19 cellular contexts compared by ENCODE assay signal in genomic region chr16:672851-673250, GRCh38. TPM values are rescaled to one million over a fixed set of nuclear protein-coding genes. Genes with fewer than 3 reads are reported as not detected.
DNase-seq lines count a peak whose midpoint lies in the region; ATAC-seq, FAIRE-seq and TF ChIP-seq lines count a peak whose summit lies in the region.
"Had no signal": no experiment of that assay in that cellular context is flagged by ENCODE, and none has a peak within 500 bp of the region (broad histone marks: within the 10 kb centered on the region; RNA-seq: fewer than 3 reads in every experiment).

No MANE protein-coding gene starts in this region.

- H3K4me2 ChIP-seq in K562 (ENCODE audit: insufficient read depth, low read length) (no peak overlapping the region), neuronal stem cell (ENCODE audit: insufficient read depth, low read length, poor library complexity, severe bottlenecking) (no peak overlapping the region)
- H3K4me2 ChIP-seq: A549 had no signal

- H3K9me3 ChIP-seq in HEK293 (ENCODE audit: control insufficient read depth, insufficient read depth, low read depth, low read length) (no peaks in the 10 kb centered on the region), K562 (replicated peaks; ENCODE audit: control insufficient read depth, insufficient read depth, low read depth, low read length) (no peaks in the 10 kb centered on the region), neuronal stem cell (replicated peaks in 1 of 2; ENCODE audit: control insufficient read depth in 2 of 2, insufficient read depth in 1 of 2, low read depth in 1 of 2, low read length in 2 of 2) (no peaks in the 10 kb centered on the region)
- H3K9me3 ChIP-seq: A549, Caco-2, HAP-1 had no signal

- no peak for TF ChIP-seq RAD21 in K562 (CRISPR knock-in tag; conservative IDR thresholded peaks at IDR 0.05 in 1 of 2, IDR thresholded peaks at IDR 0.05 in 1 of 2)

- no peak overlapping the region for H2BK120ac ChIP-seq in neuronal stem cell (ENCODE audit: low read depth, low read length)

- H3K4me3 ChIP-seq in HEK293 (ENCODE audit: low read depth, low read length) (no peak overlapping the region), K562 (no peak overlapping the region), neuronal stem cell (ENCODE audit: low read length in 2 of 2) (no peak overlapping the region)
- H3K4me3 ChIP-seq: A549, GM23248, HAP-1 had no signal

- ATAC-seq in K562 (no peak), HG03159 (IDR thresholded peaks at IDR 0.05; ENCODE audit: unreplicated experiment) (no peak)
- no peak for ATAC-seq in stimulated activated naive CD8-positive, alpha-beta T cell treated with anti-CD3 and anti-CD28 coated beads, Interleukin-15, Interleukin-2, amounts not matched to agents 100 U/mL and 50 U/mL, for 24 hours
- ATAC-seq: A549 had no signal

- CTCF ChIA-PET in HEK293 (lab: Yijun Ruan, JAX) (no interaction called here), K562 (lab: Yijun Ruan, JAX; ENCODE audit: low intra/inter-chr PET ratio) (interaction anchor here (0.6 kb wide), 1 partner anchor 94 kb away, joined by 3 read pairs; no protein-coding TSS in a partner anchor)

- no peak overlapping the region for H4K91ac ChIP-seq in neuronal stem cell (ENCODE audit: low read depth, low read length, poor library complexity)

- H3K9me1 ChIP-seq in K562 (ENCODE audit: control insufficient read depth, insufficient read depth, low read length): no peaks in the 10 kb centered on the region

- H4K20me1 ChIP-seq in K562 (replicated peaks; ENCODE audit: control insufficient read depth, insufficient read depth, low read length): 0 out of 2 replicates have a peak, but pooled peaks cover 4% of the 10 kb centered on the region

- H3K27ac ChIP-seq in 22Rv1: peak overlapping the region; percentile 82
- H3K27ac ChIP-seq in HEK293 (ENCODE audit: extremely low read depth, low read depth, low read length): no peak overlapping the region
- H3K27ac ChIP-seq in K562 (ENCODE audit: extremely low read depth, low read depth, low read length): no peak overlapping the region
- no peak overlapping the region for H3K27ac ChIP-seq in neuronal stem cell (replicated peaks; ENCODE audit: low read length)
- H3K27ac ChIP-seq: C4-2B, GM23248 had no signal

- no peak for TF ChIP-seq EP300 in K562 (IDR thresholded peaks at IDR 0.05; ENCODE audit: low read length)

- H3K79me2 ChIP-seq in K562 (ENCODE audit: control insufficient read depth, insufficient read depth, low read length): peaks cover 28% of the 10 kb centered on the region

- DNase-seq in K562 (ENCODE audit: extremely low read depth in 1 of 4, low spot score in 3 of 4) (no peak), neuronal stem cell (ENCODE audit: low spot score) (no peak), hypothalamus (lab: John Stamatoyannopoulos, UW) (no peak)
- no peak for DNase-seq in stimulated activated naive CD8-positive, alpha-beta T cell treated with anti-CD3 and anti-CD28 coated beads, Interleukin-15, Interleukin-2, amounts not matched to agents 100 U/mL and 50 U/mL, for 24 hours
- DNase-seq: AML-193; Caco-2; CD4-positive, alpha-beta T cell; GM23248 had no signal

- H3K9ac ChIP-seq in K562 (ENCODE audit: insufficient read depth in 1 of 2, low read depth in 2 of 2, low read length in 2 of 2) (peak overlapping the region in 1 of 2 experiments; percentile 61; a peak in 1 of 4 replicates), neuronal stem cell (ENCODE audit: low read depth, low read length, poor library complexity) (no peak overlapping the region)
- H3K9ac ChIP-seq: GM23248 had no signal

- no peak overlapping the region for H4K8ac ChIP-seq in neuronal stem cell (ENCODE audit: low read depth, low read length)

- H3K27me3 ChIP-seq in K562 (ENCODE audit: control insufficient read depth in 2 of 2, insufficient read depth in 2 of 2, low read length in 2 of 2) (no peaks in the 10 kb centered on the region), neuronal stem cell (ENCODE audit: control insufficient read depth in 3 of 3, insufficient read depth in 3 of 3, low read depth in 1 of 3, low read length in 3 of 3) (peaks cover 0 to 14% (median 0%) of the 10 kb centered on the region in 3 experiments)

- no peaks in the 10 kb centered on the region for H3K4me1 ChIP-seq in HEK293 (ENCODE audit: control insufficient read depth, insufficient read depth, low read length)
- H3K4me1 ChIP-seq in K562 (replicated peaks in 1 of 2; ENCODE audit: control insufficient read depth in 2 of 2, insufficient read depth in 2 of 2, low read length in 2 of 2): peaks cover 19 to 98% of the 10 kb centered on the region in 2 experiments
- H3K4me1 ChIP-seq in neuronal stem cell (ENCODE audit: control insufficient read depth in 2 of 2, insufficient read depth in 1 of 2, low read depth in 1 of 2, low read length in 2 of 2): peaks cover 2 to 13% of the 10 kb centered on the region in 2 donors
- H3K4me1 ChIP-seq: Caco-2 had no signal

- no peak for FAIRE-seq in K562 (lab: Jason Lieb, UNC)
- FAIRE-seq: A549, D721Med, G401.6, GM12892, GM18507, HTR-8/SVneo had no signal

- H3K14ac ChIP-seq in neuronal stem cell (ENCODE audit: low read length): no peak overlapping the region

- no peak overlapping the region for H2BK15ac ChIP-seq in neuronal stem cell (ENCODE audit: low read length)

- H2AK5ac ChIP-seq in neuronal stem cell (ENCODE audit: low read depth, low read length): no peak overlapping the region

- in situ Hi-C loops in K562 (cut with MboI): loop anchor here (10.0 kb wide), 1 partner anchor 278 kb away; the partner anchor contains the start of gene NME4

- no peak overlapping the region for H3K18ac ChIP-seq in neuronal stem cell (ENCODE audit: low read length)

- H3K23ac ChIP-seq in neuronal stem cell (ENCODE audit: low read depth, low read length, poor library complexity): peak overlapping the region; percentile 65

- intact Hi-C loops in K562 (cut with micrococcal nuclease): no loop called here

- H3K4ac ChIP-seq in neuronal stem cell (ENCODE audit: low read length): no peak overlapping the region

- no peak for TF ChIP-seq POLR2A in K562 (conservative IDR thresholded peaks at IDR 0.05)

- POLR2A ChIA-PET in HEK293 (lab: Yijun Ruan, JAX): interaction anchor here (1.3 to 6.7 kb wide), 2 partner anchors 8 to 17 kb away, joined by 3 to 57 read pairs; partner anchors contain the start of genes STUB1 and WDR24
- POLR2A ChIA-PET in K562 (lab: Yijun Ruan, JAX): interaction anchor here (0.7 to 1.6 kb wide), 5 partner anchors 10 to 106 kb away, joined by 3 to 5 read pairs (median 3); partner anchors contain the start of gene NHLRC4

- over 99% methylated on average over 19 of the region's 21 CpGs for WGBS in K562 (ENCODE audit: insufficient coverage, low coverage, missing lambda C conversion rate)
- WGBS in neuronal stem cell (ENCODE audit: extremely low coverage in 2 of 2, insufficient read length in 2 of 2, insufficient replicate concordance in 1 of 2), 2 donors: no CpG with 5 or more reads among the region's 21 CpGs

- H2AFZ ChIP-seq in K562 (ENCODE audit: low read depth, low read length) (no peak overlapping the region), neuronal stem cell (ENCODE audit: low read length) (no peak overlapping the region)
- H2AFZ ChIP-seq: GM23248 had no signal

- H2BK12ac ChIP-seq in neuronal stem cell (ENCODE audit: low read length): no peak overlapping the region

- H3K79me1 ChIP-seq in neuronal stem cell (ENCODE audit: low read depth, low read length): peaks cover 29% of the 10 kb centered on the region

- TF ChIP-seq CTCF in 22Rv1 (IDR thresholded peaks at IDR 0.05) (no peak), HEK293 (tag by site-specific recombination; IDR thresholded peaks at IDR 0.05) (no peak), K562 (IDR thresholded peaks at IDR 0.05 in 2 of 3, conservative IDR thresholded peaks at IDR 0.05 in 1 of 3; ENCODE audit: insufficient read depth in 2 of 3, low read depth in 1 of 3, low read length in 3 of 3) (no peak)

- no peak overlapping the region for H2BK5ac ChIP-seq in neuronal stem cell (ENCODE audit: low read length)

- peaks cover 0 to 65% of the 10 kb centered on the region in 2 experiments; a peak in 1 of 3 replicates for H3K36me3 ChIP-seq in HEK293 (ENCODE audit: control insufficient read depth in 2 of 2, insufficient read depth in 1 of 2, low read length in 2 of 2)
- peaks cover 63% of the 10 kb centered on the region for H3K36me3 ChIP-seq in K562 (ENCODE audit: control insufficient read depth, insufficient read depth, low read length)
- peaks cover 37 to 57% of the 10 kb centered on the region in 2 donors for H3K36me3 ChIP-seq in neuronal stem cell (replicated peaks in 1 of 2; ENCODE audit: control insufficient read depth in 2 of 2, insufficient read depth in 2 of 2, low read length in 2 of 2)

- BruUV-seq in K562 (replicated peaks; lab: Mats Ljungman, UMichigan): no TSS peak

RNA-seq across cellular contexts. Expression of gene RHBDL1, which starts 2.6 kb away (rescaled TPM):
- 4.0 and 18.2 TPM in 2 replicates for total RNA-seq in K562 (2011; cell fraction: chromatin; rRNA removed; ENCODE audit: low replicate concordance)
- total RNA-seq in K562 (2011; cell fraction: nucleolus; rRNA removed): 16.8 and 19.9 TPM in 2 replicates
- total RNA-seq in K562 (2011; cell fraction: nucleoplasm; rRNA removed): 6.3 and 7.2 TPM in 2 replicates
- total RNA-seq in K562 (2014; rRNA removed): 2.7 and 3.9 TPM in 2 replicates
- 0.11 TPM in 1 of 2 replicates, not detected in the other for total RNA-seq in K562 (2014; rRNA removed; fragmentation: Illumina TruSeq; extraction: Trizol)
- total RNA-seq in K562 (2015; rRNA removed; fragmentation: Illumina TruSeq; extraction: Trizol): 0.79 and 0.94 TPM in 2 replicates
- total RNA-seq in K562 (2021): 3.6 and 4.0 TPM in 2 replicates
- polyA plus RNA-seq in K562 (2011; rRNA removed): 1.7 and 3.5 TPM in 2 replicates
- 2.9 and 8.6 TPM in 2 replicates for polyA plus RNA-seq in K562 (2011; cell fraction: cytosol; rRNA removed)
- 36.3 and 53.0 TPM in 2 replicates for polyA plus RNA-seq in K562 (2011; cell fraction: nucleus; rRNA removed)
- 2.4 and 6.7 TPM in 2 replicates for polyA plus RNA-seq in K562 (2012)
- polyA plus RNA-seq in K562 (2014; fragmentation: Illumina TruSeq; extraction: Trizol): 0.55 and 1.1 TPM in 2 replicates
- under 1 TPM in 1 of 2 experiments, not detected in 1; 0.03 TPM for polyA plus RNA-seq in K562 (2014; fragmentation: Nextera tagmentation; extraction: Ambion mirVana)
- polyA plus RNA-seq in K562 (2014; rRNA removed): 3.4 and 5.6 TPM in 2 replicates
- 0.15 and 0.39 TPM in 2 replicates for polyA minus RNA-seq in K562 (2011; rRNA and poly(A)+ RNA removed)
- polyA minus RNA-seq in K562 (2011; cell fraction: cytosol; rRNA and poly(A)+ RNA removed): 1.2 TPM in 1 of 2 replicates, not detected in the other
- 3.2 and 5.4 TPM in 2 replicates for polyA minus RNA-seq in K562 (2011; cell fraction: nucleus; rRNA and poly(A)+ RNA removed)
- polyA plus RNA-seq in neuronal stem cell (2013, experiment 1 of 2): 2.2 TPM
- 1.8 TPM for polyA plus RNA-seq in neuronal stem cell (2013, experiment 2 of 2)

RNA-seq across cellular contexts. Expression of gene RHOT2, which starts 4.9 kb away (rescaled TPM):
- total RNA-seq in K562 (2011; cell fraction: chromatin; rRNA removed; ENCODE audit: low replicate concordance): 214 and 929 TPM in 2 replicates
- 1,026 and 1,077 TPM in 2 replicates for total RNA-seq in K562 (2011; cell fraction: nucleolus; rRNA removed)
- total RNA-seq in K562 (2011; cell fraction: nucleoplasm; rRNA removed): 329 and 385 TPM in 2 replicates
- total RNA-seq in K562 (2014; rRNA removed) (116 and 158 TPM in 2 replicates), K562 (2014; rRNA removed; fragmentation: Illumina TruSeq; extraction: Trizol) (18.6 and 26.7 TPM in 2 replicates), K562 (2015; rRNA removed; fragmentation: Illumina TruSeq; extraction: Trizol) (83.6 and 87.9 TPM in 2 replicates), K562 (2021) (267 TPM in 2 replicates)
- polyA plus RNA-seq in K562 (2011; rRNA removed) (118 and 173 TPM in 2 replicates), K562 (2014; fragmentation: Illumina TruSeq; extraction: Trizol) (112 and 139 TPM in 2 replicates), K562 (2014; fragmentation: Nextera tagmentation; extraction: Ambion mirVana) (1 to 10 TPM; 5.0 to 6.8 TPM), K562 (2014; rRNA removed) (373 and 378 TPM in 2 replicates)
- 121 and 296 TPM in 2 replicates for polyA plus RNA-seq in K562 (2011; cell fraction: cytosol; rRNA removed)
- polyA plus RNA-seq in K562 (2011; cell fraction: nucleus; rRNA removed): 1,454 and 2,407 TPM in 2 replicates
- polyA plus RNA-seq in K562 (2012): 192 and 214 TPM in 2 replicates
- polyA minus RNA-seq in K562 (2011; rRNA and poly(A)+ RNA removed): 14.4 and 20.6 TPM in 2 replicates
- 48.0 and 67.2 TPM in 2 replicates for polyA minus RNA-seq in K562 (2011; cell fraction: cytosol; rRNA and poly(A)+ RNA removed)
- polyA minus RNA-seq in K562 (2011; cell fraction: nucleus; rRNA and poly(A)+ RNA removed): 214 and 219 TPM in 2 replicates
- 68.0 TPM for polyA plus RNA-seq in neuronal stem cell (2013, experiment 1 of 2)
- polyA plus RNA-seq in neuronal stem cell (2013, experiment 2 of 2): 63.4 TPM

RNA-seq across cellular contexts. Expression of gene STUB1, which starts 7.4 kb away (rescaled TPM):
- 38.7 and 156 TPM in 2 replicates for total RNA-seq in K562 (2011; cell fraction: chromatin; rRNA removed; ENCODE audit: low replicate concordance)
- total RNA-seq in K562 (2011; cell fraction: nucleolus; rRNA removed): 192 and 203 TPM in 2 replicates
- total RNA-seq in K562 (2011; cell fraction: nucleoplasm; rRNA removed): 62.0 and 88.9 TPM in 2 replicates
- total RNA-seq in K562 (2014; rRNA removed) (251 and 276 TPM in 2 replicates), K562 (2014; rRNA removed; fragmentation: Illumina TruSeq; extraction: Trizol) (65.4 and 88.2 TPM in 2 replicates), K562 (2015; rRNA removed; fragmentation: Illumina TruSeq; extraction: Trizol) (147 and 168 TPM in 2 replicates), K562 (2021) (191 and 213 TPM in 2 replicates)
- polyA plus RNA-seq in K562 (2011; rRNA removed) (114 TPM in 2 replicates), K562 (2014; fragmentation: Illumina TruSeq; extraction: Trizol) (152 and 188 TPM in 2 replicates), K562 (2014; fragmentation: Nextera tagmentation; extraction: Ambion mirVana) (10 to 100 TPM; 10.6 to 27.7 TPM), K562 (2014; rRNA removed) (193 and 200 TPM in 2 replicates)
- polyA plus RNA-seq in K562 (2011; cell fraction: cytosol; rRNA removed): 94.5 and 181 TPM in 2 replicates
- polyA plus RNA-seq in K562 (2011; cell fraction: nucleus; rRNA removed): 195 and 305 TPM in 2 replicates
- 87.2 and 101 TPM in 2 replicates for polyA plus RNA-seq in K562 (2012)
- polyA minus RNA-seq in K562 (2011; rRNA and poly(A)+ RNA removed): 22.1 and 33.0 TPM in 2 replicates
- 41.4 and 45.7 TPM in 2 replicates for polyA minus RNA-seq in K562 (2011; cell fraction: cytosol; rRNA and poly(A)+ RNA removed)
- 57.6 and 61.8 TPM in 2 replicates for polyA minus RNA-seq in K562 (2011; cell fraction: nucleus; rRNA and poly(A)+ RNA removed)
- polyA plus RNA-seq in neuronal stem cell (2013, experiment 1 of 2): 68.3 TPM
- polyA plus RNA-seq in neuronal stem cell (2013, experiment 2 of 2): 66.0 TPM

RNA-seq across cellular contexts. Expression of gene JMJD8, which starts 11.3 kb away (rescaled TPM):
- total RNA-seq in K562 (2011; cell fraction: chromatin; rRNA removed; ENCODE audit: low replicate concordance): 18.2 and 82.3 TPM in 2 replicates
- 114 and 120 TPM in 2 replicates for total RNA-seq in K562 (2011; cell fraction: nucleolus; rRNA removed)
- 55.7 and 56.0 TPM in 2 replicates for total RNA-seq in K562 (2011; cell fraction: nucleoplasm; rRNA removed)
- total RNA-seq in K562 (2014; rRNA removed) (48.3 and 63.8 TPM in 2 replicates), K562 (2014; rRNA removed; fragmentation: Illumina TruSeq; extraction: Trizol) (9.6 and 15.8 TPM in 2 replicates), K562 (2015; rRNA removed; fragmentation: Illumina TruSeq; extraction: Trizol) (28.3 and 29.3 TPM in 2 replicates), K562 (2021) (50.6 and 56.6 TPM in 2 replicates)
- polyA plus RNA-seq in K562 (2011; rRNA removed) (22.2 and 33.4 TPM in 2 replicates), K562 (2014; fragmentation: Illumina TruSeq; extraction: Trizol) (43.3 and 47.9 TPM in 2 replicates), K562 (2014; fragmentation: Nextera tagmentation; extraction: Ambion mirVana) (1 to 10 TPM; 1.2 to 2.3 TPM), K562 (2014; rRNA removed) (46.6 and 48.7 TPM in 2 replicates)
- 35.0 and 78.3 TPM in 2 replicates for polyA plus RNA-seq in K562 (2011; cell fraction: cytosol; rRNA removed)
- polyA plus RNA-seq in K562 (2011; cell fraction: nucleus; rRNA removed): 96.4 and 165 TPM in 2 replicates
- polyA plus RNA-seq in K562 (2012): 52.6 and 67.7 TPM in 2 replicates
- 5.2 and 7.4 TPM in 2 replicates for polyA minus RNA-seq in K562 (2011; rRNA and poly(A)+ RNA removed)
- 16.1 and 16.5 TPM in 2 replicates for polyA minus RNA-seq in K562 (2011; cell fraction: cytosol; rRNA and poly(A)+ RNA removed)
- polyA minus RNA-seq in K562 (2011; cell fraction: nucleus; rRNA and poly(A)+ RNA removed): 65.4 and 66.1 TPM in 2 replicates
- 34.8 TPM for polyA plus RNA-seq in neuronal stem cell (2013, experiment 1 of 2)
- polyA plus RNA-seq in neuronal stem cell (2013, experiment 2 of 2): 33.9 TPM

RNA-seq across cellular contexts. Expression of gene WDR24, which starts 17.3 kb away (rescaled TPM):
- 7.7 and 42.2 TPM in 2 replicates for total RNA-seq in K562 (2011; cell fraction: chromatin; rRNA removed; ENCODE audit: low replicate concordance)
- total RNA-seq in K562 (2011; cell fraction: nucleolus; rRNA removed): 40.7 and 45.1 TPM in 2 replicates
- total RNA-seq in K562 (2011; cell fraction: nucleoplasm; rRNA removed): 14.7 and 16.8 TPM in 2 replicates
- total RNA-seq in K562 (2014; rRNA removed): 4.8 and 5.3 TPM in 2 replicates
- 0.70 and 1.2 TPM in 2 replicates for total RNA-seq in K562 (2014; rRNA removed; fragmentation: Illumina TruSeq; extraction: Trizol)
- 3.4 and 5.1 TPM in 2 replicates for total RNA-seq in K562 (2015; rRNA removed; fragmentation: Illumina TruSeq; extraction: Trizol)
- 23.3 and 25.4 TPM in 2 replicates for total RNA-seq in K562 (2021)
- 3.3 and 6.7 TPM in 2 replicates for polyA plus RNA-seq in K562 (2011; rRNA removed)
- 5.5 and 12.0 TPM in 2 replicates for polyA plus RNA-seq in K562 (2011; cell fraction: cytosol; rRNA removed)
- polyA plus RNA-seq in K562 (2011; cell fraction: nucleus; rRNA removed): 36.7 and 65.7 TPM in 2 replicates
- 14.6 and 20.0 TPM in 2 replicates for polyA plus RNA-seq in K562 (2012)
- 5.5 and 10.2 TPM in 2 replicates for polyA plus RNA-seq in K562 (2014; fragmentation: Illumina TruSeq; extraction: Trizol)
- under 1 TPM; 0.08 to 0.11 TPM for polyA plus RNA-seq in K562 (2014; fragmentation: Nextera tagmentation; extraction: Ambion mirVana)
- polyA plus RNA-seq in K562 (2014; rRNA removed): 12.2 and 12.5 TPM in 2 replicates
- polyA minus RNA-seq in K562 (2011; rRNA and poly(A)+ RNA removed): 2.7 and 3.3 TPM in 2 replicates
- 7.6 and 11.2 TPM in 2 replicates for polyA minus RNA-seq in K562 (2011; cell fraction: cytosol; rRNA and poly(A)+ RNA removed)
- 14.4 and 18.2 TPM in 2 replicates for polyA minus RNA-seq in K562 (2011; cell fraction: nucleus; rRNA and poly(A)+ RNA removed)
- polyA plus RNA-seq in neuronal stem cell (2013, experiment 1 of 2): 8.4 TPM
- 8.3 TPM for polyA plus RNA-seq in neuronal stem cell (2013, experiment 2 of 2)
